1 cellular context compared by ENCODE assay signal in genomic region chr3:83002869-83003445, GRCh38.
TF ChIP-seq lines count a peak whose summit lies in the region.

No MANE protein-coding gene starts in this region.

TF ChIP-seq in WTC11, 78 proteins besides CTCF, POLR2A, EP300 and RAD21 (continued from another document):
- no peak for TF ChIP-seq ZNF232 (CRISPR knock-in tag; IDR thresholded peaks at IDR 0.05)
